Comparison of ENCODE assay signal across 1 cellular context in genomic region chr11:46593550-46594382, GRCh38.
TF ChIP-seq lines count a peak whose summit lies in the region.

Gene AMBRA1, minus strand, starts transcription at chr11:46594023. Its CDS starts 45,643 bp downstream, at chr11:46548380.

TF ChIP-seq in HEK293, 187 proteins besides CTCF, POLR2A, EP300 and RAD21 (continued from another document):
- 0 out of 2 replicates have a peak, but pooled peaks have one; percentile 38 for TF ChIP-seq REST (tag by site-specific recombination; IDR thresholded peaks at IDR 0.05)
- TF ChIP-seq PRDM4 (tag by site-specific recombination; IDR thresholded peaks at IDR 0.05): no peak
- TF ChIP-seq ZNF596 (tag by site-specific recombination; IDR thresholded peaks at IDR 0.05): no peak
- peak; percentile 83 for TF ChIP-seq ZFP37 (tag by site-specific recombination; IDR thresholded peaks at IDR 0.05)
- no peak for TF ChIP-seq ZNF707 (tag by site-specific recombination; IDR thresholded peaks at IDR 0.05)
- TF ChIP-seq PRDM6 (tag by site-specific recombination; IDR thresholded peaks at IDR 0.05): no peak
- peak; percentile 54; the same call in 1 of the 2 replicates for TF ChIP-seq ZFP69B (tag by site-specific recombination; IDR thresholded peaks at IDR 0.05)
- TF ChIP-seq ZNF473 (tag by site-specific recombination; IDR thresholded peaks at IDR 0.05): no peak
- TF ChIP-seq ZSCAN5A (tag by site-specific recombination; IDR thresholded peaks at IDR 0.05): no peak
- TF ChIP-seq TRIM28 (IDR thresholded peaks at IDR 0.05; ENCODE audit: borderline replicate concordance, low read length): no peak; the same call in 1 of the 2 replicates
- no peak for TF ChIP-seq GLI2 (tag by site-specific recombination; IDR thresholded peaks at IDR 0.05; ENCODE audit: borderline replicate concordance, low read depth)
- TF ChIP-seq ZNF529 (tag by site-specific recombination; IDR thresholded peaks at IDR 0.05; ENCODE audit: insufficient replicate concordance): no peak
- TF ChIP-seq ZNF555 (tag by site-specific recombination; conservative IDR thresholded peaks at IDR 0.05): no peak
- no peak for TF ChIP-seq IKZF3 (tag by site-specific recombination; IDR thresholded peaks at IDR 0.05)
- TF ChIP-seq ZNF670 (tag by site-specific recombination; IDR thresholded peaks at IDR 0.05; ENCODE audit: low read depth): no peak
- TF ChIP-seq ZNF155 (tag by site-specific recombination; IDR thresholded peaks at IDR 0.05): no peak
- peak; percentile 40; the same call in 1 of the 2 replicates for TF ChIP-seq TSHZ1 (tag by site-specific recombination; IDR thresholded peaks at IDR 0.05; ENCODE audit: borderline replicate concordance)
- no peak for TF ChIP-seq ZSCAN18 (tag by site-specific recombination; IDR thresholded peaks at IDR 0.05)
- TF ChIP-seq ZNF521 (tag by site-specific recombination; IDR thresholded peaks at IDR 0.05): no peak
- TF ChIP-seq BCL11A (tag by site-specific recombination; IDR thresholded peaks at IDR 0.05; ENCODE audit: low read depth): no peak
- TF ChIP-seq MEIS1 (CRISPR knock-in tag; IDR thresholded peaks at IDR 0.05; ENCODE audit: borderline replicate concordance): no peak
- no peak for TF ChIP-seq ZNF449 (tag by site-specific recombination; IDR thresholded peaks at IDR 0.05)
- TF ChIP-seq PBX3 (CRISPR knock-in tag; IDR thresholded peaks at IDR 0.05): no peak
- no peak for TF ChIP-seq FEZF1 (tag by site-specific recombination; IDR thresholded peaks at IDR 0.05)
- TF ChIP-seq ZNF404 (tag by site-specific recombination; IDR thresholded peaks at IDR 0.05): no peak
- 0 out of 2 replicates have a peak, but pooled peaks have one; percentile 22 for TF ChIP-seq OSR2 (tag by site-specific recombination; IDR thresholded peaks at IDR 0.05)
- peak; percentile 88 for TF ChIP-seq ZNF23 (tag by site-specific recombination; IDR thresholded peaks at IDR 0.05; ENCODE audit: borderline replicate concordance)
- no peak for TF ChIP-seq ZNF341 (tag by site-specific recombination; IDR thresholded peaks at IDR 0.05; ENCODE audit: low read depth)
- no peak for TF ChIP-seq ZNF112 (tag by site-specific recombination; IDR thresholded peaks at IDR 0.05)
